In the genomic region with DNA sequence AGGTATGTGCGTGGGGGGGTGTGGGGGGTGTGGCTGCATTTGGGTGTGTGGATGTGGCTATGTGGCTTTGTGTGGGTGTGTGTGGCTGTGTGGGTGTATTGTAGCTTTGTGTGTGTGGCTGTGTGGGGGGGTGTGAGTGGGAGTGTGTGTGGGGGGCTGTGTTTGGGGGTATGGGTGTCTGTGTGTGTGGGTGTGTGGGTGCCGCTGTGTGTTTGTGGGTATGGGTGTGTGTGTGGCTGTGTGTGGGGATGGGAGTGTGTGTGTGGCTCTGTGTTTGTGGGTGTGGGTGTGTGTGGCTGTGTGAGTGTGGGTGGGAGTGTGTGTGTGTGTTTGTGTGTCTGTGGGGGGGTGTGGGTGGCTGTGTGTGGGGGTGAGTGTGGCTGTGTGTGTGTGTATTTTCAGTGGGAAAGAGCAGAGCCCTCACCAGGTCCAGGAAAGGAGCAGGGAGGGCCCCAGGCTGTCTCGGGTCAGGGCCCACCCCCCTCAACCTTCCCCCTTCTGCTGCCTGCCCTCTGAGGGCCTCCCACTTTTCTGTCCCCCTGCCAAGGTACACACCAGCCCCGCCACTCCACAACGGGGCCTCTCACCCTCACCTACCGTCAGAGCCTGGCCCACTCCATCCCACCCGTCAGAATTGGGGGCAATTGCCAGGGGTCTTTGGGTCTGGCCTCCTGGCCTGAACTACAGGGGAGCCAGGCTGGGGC, we compare ENCODE assay signal across 22 cellular contexts. TPM values are rescaled to one million over a fixed set of nuclear protein-coding genes. Genes with fewer than 3 reads are reported as not detected.
DNase-seq lines count a peak whose midpoint lies in the region; ATAC-seq, FAIRE-seq and TF ChIP-seq lines count a peak whose summit lies in the region.
"Had no signal": no experiment of that assay in that cellular context is flagged by ENCODE, and none has a peak within 500 bp of the region (broad histone marks: within the 10 kb centered on the region; RNA-seq: fewer than 3 reads in every experiment).

No MANE protein-coding gene starts in this region.

- H2BK120ac ChIP-seq in H1 (replicated peaks; ENCODE audit: low read depth, low read length), result no peak overlapping the region

- H3K27ac ChIP-seq in SK-N-SH (ENCODE audit: low read depth in 2 of 2, low read length in 1 of 2) (no peak overlapping the region), HEK293 (ENCODE audit: extremely low read depth, low read depth, low read length) (no peak overlapping the region), H1 (ENCODE audit: low read depth, low read length) (no peak overlapping the region)

- TF ChIP-seq EP300 in SK-N-SH (IDR thresholded peaks at IDR 0.05; ENCODE audit: borderline replicate concordance in 1 of 2, low read depth in 1 of 2, low read length in 1 of 2) (no peak), H1 (IDR thresholded peaks at IDR 0.05; ENCODE audit: borderline replicate concordance in 1 of 2, low read depth in 2 of 2, low read length in 2 of 2) (no peak)

- H3K23ac ChIP-seq in H1 (ENCODE audit: insufficient read length), result no peak overlapping the region

- TF ChIP-seq RAD21 in SK-N-SH (IDR thresholded peaks at IDR 0.05; ENCODE audit: low read length), result no peak
- TF ChIP-seq RAD21 in H1 (IDR thresholded peaks at IDR 0.05 in 1 of 2, conservative IDR thresholded peaks at IDR 0.05 in 1 of 2; ENCODE audit: low read depth in 2 of 2, low read length in 2 of 2), result no peak

- POLR2A ChIA-PET in SK-N-SH (lab: Yijun Ruan, JAX), result no interaction called here
- POLR2A ChIA-PET in HEK293 (lab: Yijun Ruan, JAX), result interaction anchor here (1.2 kb wide), 1 partner anchor 22 kb away, joined by 5 read pairs; a partner anchor contains a TSS
- POLR2A ChIA-PET in H1 (lab: Charles Lee; ENCODE audit: partially characterized antibody), result interaction anchor here (1.4 to 1.7 kb wide), 2 partner anchors 8 to 10 kb away, joined by 3 to 5 read pairs; no protein-coding TSS in a partner anchor

- DNase-seq in SK-N-SH (peak; percentile 48), H1 (ENCODE audit: low read depth in 1 of 2, low spot score in 2 of 2) (no peak), GF-D8 (lab: John Stamatoyannopoulos, UW) (no peak)
- DNase-seq in stimulated activated effector memory CD8-positive, alpha-beta T cell treated with anti-CD3 and anti-CD28 coated beads, Interleukin-12 subunit alpha, Interleukin-12 subunit beta, amount 100 ng/mL, for 72 hours (ENCODE audit: low spot score in 2 of 2), result no peak
- DNase-seq: BE2C; Calu3; CD8-positive, alpha-beta T cell; HCEC 1CT; KG1; NCI-H1417; NCI-H187; NCI-H2107; NCI-H2227 treated with DMSO at 0.1 percent for 48 hours; NCI-H510A treated with DMSO at 0.1 percent for 48 hours; NCI-H82; PC-3; RPMI8226; SHP77 treated with DMSO at 0.1 percent for 48 hours had no signal

- no peak for FAIRE-seq in H1 (lab: Jason Lieb, UNC)
- FAIRE-seq: A204.1 had no signal

- no peak overlapping the region for H4K5ac ChIP-seq in H1 (ENCODE audit: insufficient read length, low read depth, low read length)

- H3K9me2 ChIP-seq in SK-N-SH, result no peaks in the 10 kb centered on the region

- H3K23me2 ChIP-seq in H1 (ENCODE audit: low read depth, low read length), result peaks cover 16% of the 10 kb centered on the region; the same call in 1 of the 2 replicates

- H3K36me3 Mint-ChIP-seq in stimulated activated effector memory CD8-positive, alpha-beta T cell treated with anti-CD3 and anti-CD28 coated beads, Interleukin-12 subunit alpha, Interleukin-12 subunit beta, amount 100 ng/mL, for 72 hours, result no peaks in the 10 kb centered on the region
- H3K36me3 Mint-ChIP-seq: CD8-positive, alpha-beta T cell had no signal

- CTCF ChIA-PET in SK-N-SH (lab: Yijun Ruan, JAX), result interaction anchor here (1.2 to 17.9 kb wide), 2 partner anchors 10 to 22 kb away, joined by 3 to 700 read pairs; a partner anchor contains a TSS
- CTCF ChIA-PET in HEK293 (lab: Yijun Ruan, JAX), result no interaction called here
- CTCF ChIA-PET in H1 (lab: Charles Lee; ENCODE audit: partially characterized antibody), result interaction anchor here (0.6 to 20.9 kb wide), 5 partner anchors 22 to 158 kb away, joined by 3 to 738 read pairs (median 5); a partner anchor contains a TSS

- peaks cover 39% of the 10 kb centered on the region for H3K4me1 Mint-ChIP-seq in stimulated activated effector memory CD8-positive, alpha-beta T cell treated with anti-CD3 and anti-CD28 coated beads, Interleukin-12 subunit alpha, Interleukin-12 subunit beta, amount 100 ng/mL, for 72 hours

- peak overlapping the region; percentile 79 for H4K91ac ChIP-seq in H1 (replicated peaks; ENCODE audit: insufficient read length, low read length)

- no peak overlapping the region for H2AFZ ChIP-seq in SK-N-SH (ENCODE audit: low read depth)
- no peak overlapping the region for H2AFZ ChIP-seq in H1 (ENCODE audit: low read length)

- H3K4me2 ChIP-seq in SK-N-SH, result no peak overlapping the region
- peak overlapping the region in 1 of 2 experiments; percentile 40; a peak in 1 of 4 replicates for H3K4me2 ChIP-seq in H1 (ENCODE audit: insufficient read depth in 1 of 2, low read depth in 2 of 2, low read length in 2 of 2)

- H3K79me2 ChIP-seq in SK-N-SH (ENCODE audit: insufficient read depth), result no peaks in the 10 kb centered on the region
- no peaks in the 10 kb centered on the region for H3K79me2 ChIP-seq in H1 (ENCODE audit: control insufficient read depth in 1 of 2, insufficient read depth in 2 of 2, low read length in 2 of 2)

- no peak overlapping the region for H2BK15ac ChIP-seq in H1 (ENCODE audit: low read length)

- no peak overlapping the region for H3K4ac ChIP-seq in H1 (replicated peaks; ENCODE audit: insufficient read length, low read depth, low read length)

- peak overlapping the region; percentile 74 for H3K27ac Mint-ChIP-seq in stimulated activated effector memory CD8-positive, alpha-beta T cell treated with anti-CD3 and anti-CD28 coated beads, Interleukin-12 subunit alpha, Interleukin-12 subunit beta, amount 100 ng/mL, for 72 hours
- H3K27ac Mint-ChIP-seq: CD8-positive, alpha-beta T cell had no signal

- TF ChIP-seq CTCF in SK-N-SH (IDR thresholded peaks at IDR 0.05) (no peak), HEK293 (tag by site-specific recombination; IDR thresholded peaks at IDR 0.05) (no peak), H1 (IDR thresholded peaks at IDR 0.05; ENCODE audit: control extremely low read depth in 1 of 3, insufficient read depth in 1 of 3, low read depth in 1 of 3, low read length in 3 of 3) (no peak)

- H3K56ac ChIP-seq in H1 (replicated peaks; ENCODE audit: insufficient read length, low read depth, low read length), result no peak overlapping the region

- H3K9ac ChIP-seq in SK-N-SH (no peak overlapping the region), H1 (replicated peaks in 1 of 4; ENCODE audit: extremely low read depth in 1 of 4, low read depth in 3 of 4, low read length in 3 of 4) (no peak overlapping the region)

- no peak overlapping the region for H2BK20ac ChIP-seq in H1 (ENCODE audit: low read length)

- no peak overlapping the region for H2AK5ac ChIP-seq in H1 (ENCODE audit: low read depth, low read length)

- H3K4me3 Mint-ChIP-seq in stimulated activated effector memory CD8-positive, alpha-beta T cell treated with anti-CD3 and anti-CD28 coated beads, Interleukin-12 subunit alpha, Interleukin-12 subunit beta, amount 100 ng/mL, for 72 hours, result no peak overlapping the region

- H3K4me1 ChIP-seq in SK-N-SH (ENCODE audit: control insufficient read depth in 1 of 2, insufficient read depth in 2 of 2, low read depth in 1 of 2, low read length in 1 of 2) (peaks cover 0 to 4% of the 10 kb centered on the region in 2 experiments; a peak in 1 of 4 replicates), HEK293 (ENCODE audit: control insufficient read depth, insufficient read depth, low read length) (no peaks in the 10 kb centered on the region), H1 (replicated peaks in 1 of 4; ENCODE audit: control insufficient read depth in 3 of 4, insufficient read depth in 4 of 4, low read length in 3 of 4) (peaks cover 0 to 11% (median 5%) of the 10 kb centered on the region in 4 experiments; a peak in 5 of 7 replicates)
- H3K4me1 ChIP-seq: BE2C had no signal

- H4K8ac ChIP-seq in H1 (ENCODE audit: extremely low read depth, insufficient read depth, low read length), result no peak overlapping the region

- H3K79me1 ChIP-seq in H1 (ENCODE audit: low read depth, low read length), result no peaks in the 10 kb centered on the region

- H4K20me1 ChIP-seq in SK-N-SH (ENCODE audit: insufficient read depth), result no peaks in the 10 kb centered on the region
- H4K20me1 ChIP-seq in H1 (replicated peaks in 1 of 2; ENCODE audit: control insufficient read depth in 1 of 2, insufficient read depth in 2 of 2, low read length in 2 of 2), result peaks cover 0 to 5% of the 10 kb centered on the region in 2 experiments

- H3K9me3 ChIP-seq in SK-N-SH, result no peaks in the 10 kb centered on the region
- no peaks in the 10 kb centered on the region for H3K9me3 ChIP-seq in HEK293 (ENCODE audit: control insufficient read depth, insufficient read depth, low read depth, low read length)
- no peaks in the 10 kb centered on the region for H3K9me3 ChIP-seq in H1 (ENCODE audit: insufficient read depth in 2 of 2, low read depth in 1 of 2, low read length in 1 of 2)
- H3K9me3 ChIP-seq: BE2C had no signal

- WGBS in SK-N-SH (ENCODE audit: low lambda C conversion rate), result 90% methylated on average over 7 of the region's 7 CpGs
- 76% methylated on average over 6 of the region's 7 CpGs; no CpG with 5 or more reads in 1 of the 2 experiments for WGBS in H1 (ENCODE audit: extremely low coverage in 1 of 2, insufficient coverage in 1 of 2, insufficient read length in 1 of 2, insufficient replicate concordance in 2 of 2, low coverage in 1 of 2, low lambda C conversion rate in 2 of 2, missing lambda C conversion rate in 1 of 2), 2 experiments

- no peak overlapping the region for H3K18ac ChIP-seq in H1 (ENCODE audit: extremely low read depth, low read length)

- H3K9me3 Mint-ChIP-seq in stimulated activated effector memory CD8-positive, alpha-beta T cell treated with anti-CD3 and anti-CD28 coated beads, Interleukin-12 subunit alpha, Interleukin-12 subunit beta, amount 100 ng/mL, for 72 hours, result no peaks in the 10 kb centered on the region
- H3K9me3 Mint-ChIP-seq: CD8-positive, alpha-beta T cell had no signal

- no peak overlapping the region for H3K14ac ChIP-seq in H1 (ENCODE audit: insufficient read length)

- H2BK5ac ChIP-seq in H1 (ENCODE audit: low read depth, low read length), result 0 out of 2 replicates have a peak overlapping the region, but pooled peaks have one; percentile 9

- no peak for TF ChIP-seq POLR2A in H1 (IDR thresholded peaks at IDR 0.05; ENCODE audit: control extremely low read depth in 1 of 2, low read depth in 2 of 2, low read length in 2 of 2)

- H3K27me3 ChIP-seq in SK-N-SH (ENCODE audit: insufficient read depth) (no peaks in the 10 kb centered on the region), H1 (replicated peaks in 1 of 4; ENCODE audit: control insufficient read depth in 3 of 4, extremely low read depth in 1 of 4, insufficient read depth in 3 of 4, low read length in 3 of 4) (peaks cover 16 to 38% (median 30%) of the 10 kb centered on the region in 4 experiments)
- H3K27me3 ChIP-seq: BE2C had no signal

- H3F3A ChIP-seq in SK-N-SH (replicated peaks; ENCODE audit: insufficient read depth), result peaks cover 6% of the 10 kb centered on the region

- H3K4me3 ChIP-seq in SK-N-SH (ENCODE audit: low read depth in 2 of 2, low read length in 1 of 2) (no peak overlapping the region), HEK293 (ENCODE audit: low read depth, low read length) (no peak overlapping the region), H1 (ENCODE audit: extremely low read depth in 1 of 4, insufficient read depth in 2 of 4, low read depth in 3 of 4, low read length in 4 of 4) (no peak overlapping the region)

- ATAC-seq in SK-N-SH treated with all-trans-retinoic acid at 6 μM for 48 hours, result no peak
- ATAC-seq in stimulated activated effector memory CD8-positive, alpha-beta T cell treated with anti-CD3 and anti-CD28 coated beads, Interleukin-12 subunit alpha, Interleukin-12 subunit beta, amount 100 ng/mL, for 72 hours, result no peak
- no peak for ATAC-seq in GM18868 (IDR thresholded peaks at IDR 0.05; ENCODE audit: unreplicated experiment)
- ATAC-seq: CD8-positive, alpha-beta T cell; PC-3 had no signal

- no peak overlapping the region for H2BK12ac ChIP-seq in H1 (ENCODE audit: low read depth, low read length)

- H3K36me3 ChIP-seq in SK-N-SH (replicated peaks in 1 of 2; ENCODE audit: control insufficient read depth in 1 of 2, insufficient read depth in 2 of 2, low read length in 1 of 2), result no peaks in the 10 kb centered on the region
- no peaks in the 10 kb centered on the region for H3K36me3 ChIP-seq in HEK293 (ENCODE audit: control insufficient read depth in 2 of 2, insufficient read depth in 1 of 2, low read length in 2 of 2)
- no peaks in the 10 kb centered on the region for H3K36me3 ChIP-seq in H1 (ENCODE audit: control insufficient read depth in 2 of 4, insufficient read depth in 4 of 4, low read length in 3 of 4)
- H3K36me3 ChIP-seq: BE2C had no signal

RNA-seq across cellular contexts. Expression of a gene that starts 1.9 kb away (rescaled TPM):
- polyA plus RNA-seq in SK-N-SH (2012; rRNA removed), result 2.6 and 3.1 TPM in 2 replicates
- 1.6 and 2.6 TPM in 2 replicates for polyA plus RNA-seq in SK-N-SH (2012; cell fraction: cytosol; rRNA removed)
- polyA plus RNA-seq in SK-N-SH (2012; cell fraction: nucleus; rRNA removed), result 2.3 and 2.6 TPM in 2 replicates
- 2.4 and 2.8 TPM in 2 replicates for total RNA-seq in H1 (2021; fragmentation: NEBNext Ultra II Directional; extraction: Animal tissue kit (Norgen Biotek cat#: 25700))
- polyA plus RNA-seq in H1 (2011; rRNA removed), result 2.1 and 2.4 TPM in 2 replicates
- 1.7 TPM for polyA plus RNA-seq in H1 (2011; cell fraction: cytosol; rRNA removed)
- polyA plus RNA-seq in H1 (2011; cell fraction: nucleus; rRNA removed), result 2.5 TPM
- polyA plus RNA-seq in H1 (2012, experiment 1 of 2), result 1.1 to 2.4 TPM (median 1.6 TPM) in 4 replicates
- polyA plus RNA-seq in H1 (2012, experiment 2 of 2), result 1.4 TPM
- 3.2 TPM for polyA plus RNA-seq in H1 (2013, experiment 1 of 2)
- 2.8 TPM for polyA plus RNA-seq in H1 (2013, experiment 2 of 2)
- 1.1 TPM in 2 replicates for polyA minus RNA-seq in H1 (2011; rRNA and poly(A)+ RNA removed)
- 2.0 TPM for polyA minus RNA-seq in H1 (2011; cell fraction: cytosol; rRNA and poly(A)+ RNA removed)
- polyA minus RNA-seq in H1 (2011; cell fraction: nucleus; rRNA and poly(A)+ RNA removed), result 1.6 TPM
- total RNA-seq: Calu3 had no signal

RNA-seq across cellular contexts. Expression of a gene that starts 22.3 kb away (rescaled TPM):
- polyA plus RNA-seq in SK-N-SH (2012; rRNA removed), result 149 and 169 TPM in 2 replicates
- 172 and 173 TPM in 2 replicates for polyA plus RNA-seq in SK-N-SH (2012; cell fraction: cytosol; rRNA removed)
- 83.1 and 92.3 TPM in 2 replicates for polyA plus RNA-seq in SK-N-SH (2012; cell fraction: nucleus; rRNA removed)
- 42.0 and 47.8 TPM in 2 replicates for total RNA-seq in H1 (2021; fragmentation: NEBNext Ultra II Directional; extraction: Animal tissue kit (Norgen Biotek cat#: 25700))
- 36.1 and 51.0 TPM in 2 replicates for polyA plus RNA-seq in H1 (2011; rRNA removed)
- polyA plus RNA-seq in H1 (2011; cell fraction: cytosol; rRNA removed), result 53.9 TPM
- polyA plus RNA-seq in H1 (2011; cell fraction: nucleus; rRNA removed), result 19.8 TPM
- 55.6 to 70.5 TPM (median 64.5 TPM) in 4 replicates for polyA plus RNA-seq in H1 (2012, experiment 1 of 2)
- polyA plus RNA-seq in H1 (2012, experiment 2 of 2), result 47.1 TPM
- 35.8 TPM for polyA plus RNA-seq in H1 (2013, experiment 1 of 2)
- 38.3 TPM for polyA plus RNA-seq in H1 (2013, experiment 2 of 2)
- 19.0 and 20.3 TPM in 2 replicates for polyA minus RNA-seq in H1 (2011; rRNA and poly(A)+ RNA removed)
- 34.5 TPM for polyA minus RNA-seq in H1 (2011; cell fraction: cytosol; rRNA and poly(A)+ RNA removed)
- polyA minus RNA-seq in H1 (2011; cell fraction: nucleus; rRNA and poly(A)+ RNA removed), result 11.1 TPM

RNA-seq across cellular contexts. Expression of a gene that starts 29.0 kb away (rescaled TPM):
- polyA plus RNA-seq in SK-N-SH (2012; rRNA removed) (40.6 and 69.9 TPM in 2 replicates), H1 (2011; rRNA removed) (18.2 and 24.8 TPM in 2 replicates)
- polyA plus RNA-seq in SK-N-SH (2012; cell fraction: cytosol; rRNA removed), result 78.2 and 85.1 TPM in 2 replicates
- polyA plus RNA-seq in SK-N-SH (2012; cell fraction: nucleus; rRNA removed), result 137 and 148 TPM in 2 replicates
- 52.4 and 55.1 TPM in 2 replicates for total RNA-seq in H1 (2021; fragmentation: NEBNext Ultra II Directional; extraction: Animal tissue kit (Norgen Biotek cat#: 25700))
- 23.1 TPM for polyA plus RNA-seq in H1 (2011; cell fraction: cytosol; rRNA removed)
- 36.3 TPM for polyA plus RNA-seq in H1 (2011; cell fraction: nucleus; rRNA removed)
- polyA plus RNA-seq in H1 (2012, experiment 1 of 2), result 44.6 to 64.8 TPM (median 56.7 TPM) in 4 replicates
- 55.0 TPM for polyA plus RNA-seq in H1 (2012, experiment 2 of 2)
- polyA plus RNA-seq in H1 (2013, experiment 1 of 2), result 30.4 TPM
- polyA plus RNA-seq in H1 (2013, experiment 2 of 2), result 27.2 TPM
- polyA minus RNA-seq in H1 (2011; rRNA and poly(A)+ RNA removed), result 10.9 and 11.9 TPM in 2 replicates
- polyA minus RNA-seq in H1 (2011; cell fraction: cytosol; rRNA and poly(A)+ RNA removed), result 31.9 TPM
- polyA minus RNA-seq in H1 (2011; cell fraction: nucleus; rRNA and poly(A)+ RNA removed), result 18.1 TPM

RNA-seq across cellular contexts. Expression of a gene that starts 38.3 kb away (rescaled TPM):
- polyA plus RNA-seq in SK-N-SH (2012; rRNA removed) (54.2 and 62.3 TPM in 2 replicates), H1 (2011; rRNA removed) (38.1 and 39.4 TPM in 2 replicates)
- 34.6 and 47.4 TPM in 2 replicates for polyA plus RNA-seq in SK-N-SH (2012; cell fraction: cytosol; rRNA removed)
- polyA plus RNA-seq in SK-N-SH (2012; cell fraction: nucleus; rRNA removed), result 51.1 and 60.8 TPM in 2 replicates
- 22.9 and 23.9 TPM in 2 replicates for total RNA-seq in H1 (2021; fragmentation: NEBNext Ultra II Directional; extraction: Animal tissue kit (Norgen Biotek cat#: 25700))
- polyA plus RNA-seq in H1 (2011; cell fraction: cytosol; rRNA removed), result 38.4 TPM
- polyA plus RNA-seq in H1 (2011; cell fraction: nucleus; rRNA removed), result 28.3 TPM
- polyA plus RNA-seq in H1 (2012, experiment 1 of 2), result 21.8 to 29.1 TPM (median 27.6 TPM) in 4 replicates
- polyA plus RNA-seq in H1 (2012, experiment 2 of 2), result 30.5 TPM
- polyA plus RNA-seq in H1 (2013, experiment 1 of 2), result 13.3 TPM
- polyA plus RNA-seq in H1 (2013, experiment 2 of 2), result 13.4 TPM
- 19.9 and 22.5 TPM in 2 replicates for polyA minus RNA-seq in H1 (2011; rRNA and poly(A)+ RNA removed)
- 10.1 TPM for polyA minus RNA-seq in H1 (2011; cell fraction: cytosol; rRNA and poly(A)+ RNA removed)
- 8.7 TPM for polyA minus RNA-seq in H1 (2011; cell fraction: nucleus; rRNA and poly(A)+ RNA removed)

RNA-seq across cellular contexts. Expression of a gene that starts 43.1 kb away (rescaled TPM):
- polyA plus RNA-seq in SK-N-SH (2012; rRNA removed) (1.0 and 1.2 TPM in 2 replicates), H1 (2011; rRNA removed) (1.7 and 2.6 TPM in 2 replicates)
- 0.17 and 0.30 TPM in 2 replicates for polyA plus RNA-seq in SK-N-SH (2012; cell fraction: cytosol; rRNA removed)
- 4.1 and 4.4 TPM in 2 replicates for polyA plus RNA-seq in SK-N-SH (2012; cell fraction: nucleus; rRNA removed)
- total RNA-seq in H1 (2021; fragmentation: NEBNext Ultra II Directional; extraction: Animal tissue kit (Norgen Biotek cat#: 25700)), result 1.3 and 1.6 TPM in 2 replicates
- polyA plus RNA-seq in H1 (2011; cell fraction: cytosol; rRNA removed), result 2.4 TPM
- polyA plus RNA-seq in H1 (2011; cell fraction: nucleus; rRNA removed), result 8.2 TPM
- polyA plus RNA-seq in H1 (2012, experiment 1 of 2), result 1.7 to 2.5 TPM (median 2.2 TPM) in 4 replicates
- 1.3 TPM for polyA plus RNA-seq in H1 (2012, experiment 2 of 2)
- polyA plus RNA-seq in H1 (2013, experiment 1 of 2), result 0.81 TPM
- 0.75 TPM for polyA plus RNA-seq in H1 (2013, experiment 2 of 2)
- polyA minus RNA-seq in H1 (2011; rRNA and poly(A)+ RNA removed), result 0.80 and 1.4 TPM in 2 replicates
- polyA minus RNA-seq in H1 (2011; cell fraction: cytosol; rRNA and poly(A)+ RNA removed), result 2.2 TPM
- polyA minus RNA-seq in H1 (2011; cell fraction: nucleus; rRNA and poly(A)+ RNA removed), result 3.0 TPM
- total RNA-seq: PC-3 had no signal
